In the genomic region with DNA sequence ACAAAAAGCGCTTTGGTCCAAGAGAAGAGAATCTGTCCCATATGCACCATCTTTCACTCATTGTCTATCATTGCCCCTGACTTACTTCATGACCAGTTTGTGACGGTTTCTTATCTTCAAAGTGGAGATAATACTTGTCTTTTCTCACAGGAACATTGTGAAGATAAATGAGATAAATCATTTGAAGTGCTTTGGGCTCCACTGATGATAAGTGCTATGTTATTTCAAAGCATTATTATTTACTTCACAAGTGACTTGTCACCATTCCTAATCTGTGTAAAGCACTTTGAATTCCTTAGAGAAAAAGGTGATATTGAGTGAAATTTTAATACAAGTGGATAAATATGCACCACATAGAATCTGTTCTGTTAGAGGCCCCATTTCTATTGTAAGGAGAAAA, we compare ENCODE assay signal across 21 cellular contexts.
DNase-seq lines count a peak whose midpoint lies in the region; ATAC-seq, FAIRE-seq and TF ChIP-seq lines count a peak whose summit lies in the region.
"Had no signal": no experiment of that assay in that cellular context is flagged by ENCODE, and none has a peak within 500 bp of the region (broad histone marks: within the 10 kb centered on the region; RNA-seq: fewer than 3 reads in every experiment).

No MANE protein-coding gene starts in this region.

- no peaks in the 10 kb centered on the region for H3K79me1 ChIP-seq in H1 (ENCODE audit: low read depth, low read length)

- 0 out of 7 replicates have a peak, but pooled peaks cover 0 to 1% (median 0%) of the 10 kb centered on the region in 4 experiments for H3K4me1 ChIP-seq in H1 (replicated peaks in 1 of 4; ENCODE audit: control insufficient read depth in 3 of 4, insufficient read depth in 4 of 4, low read length in 3 of 4)
- H3K4me1 ChIP-seq: A549; BLaER1 treated with 17β-estradiol and CSF1 and Interleukin-3, amounts not matched to agents 10 nM and 100 nM; Caco-2 had no signal

- H3K27me3 ChIP-seq in H1 (replicated peaks in 1 of 4; ENCODE audit: control insufficient read depth in 3 of 4, extremely low read depth in 1 of 4, insufficient read depth in 3 of 4, low read length in 3 of 4) = no peaks in the 10 kb centered on the region
- H3K27me3 ChIP-seq in neural cell (ENCODE audit: insufficient read depth, low read depth, low read length) = no peaks in the 10 kb centered on the region
- H3K27me3 ChIP-seq: BLaER1 treated with 17β-estradiol and CSF1 and Interleukin-3, amounts not matched to agents 10 nM and 100 nM had no signal

- H3K4me3 Mint-ChIP-seq in activated CD4-positive, alpha-beta memory T cell treated with anti-CD3 and anti-CD28 coated beads, Interleukin-2, amount 10 ng/mL, durations not matched to agents 7 days and 5 days = no peak overlapping the region
- H3K4me3 Mint-ChIP-seq: B cell; CD4-positive, alpha-beta T cell; CD8-positive, alpha-beta T cell had no signal

- no peak overlapping the region for H3K18ac ChIP-seq in H1 (ENCODE audit: extremely low read depth, low read length)

- no peak overlapping the region for H2BK20ac ChIP-seq in H1 (ENCODE audit: low read length)

- H3K23me2 ChIP-seq in H1 (ENCODE audit: low read depth, low read length) = no peaks in the 10 kb centered on the region; the same call in 1 of the 2 replicates

- peaks cover 5% of the 10 kb centered on the region for H3K9me3 Mint-ChIP-seq in activated CD4-positive, alpha-beta memory T cell treated with anti-CD3 and anti-CD28 coated beads, Interleukin-2, amount 10 ng/mL, durations not matched to agents 7 days and 5 days

- DNase-seq in NCI-H2227 (lab: John Stamatoyannopoulos, UW; ENCODE audit: unreplicated experiment) (peak; percentile 14), H1 (ENCODE audit: low read depth in 1 of 2, low spot score in 2 of 2) (no peak), sciatic nerve (ENCODE audit: low spot score) (no peak)
- DNase-seq in activated CD4-positive, alpha-beta memory T cell treated with anti-CD3 and anti-CD28 coated beads, Interleukin-2, amount 10 ng/mL, durations not matched to agents 7 days and 5 days = no peak
- DNase-seq: AML-193; Caco-2; Calu3; CD4-positive, alpha-beta T cell; CD8-positive, alpha-beta T cell; DMS79 treated with DMSO at 0.1 percent for 48 hours; GF-D8 had no signal

- H4K8ac ChIP-seq in H1 (ENCODE audit: extremely low read depth, insufficient read depth, low read length) = no peak overlapping the region

- TF ChIP-seq POLR2A in H1 (IDR thresholded peaks at IDR 0.05; ENCODE audit: control extremely low read depth in 1 of 2, low read depth in 2 of 2, low read length in 2 of 2) = no peak

- no peak overlapping the region for H3K56ac ChIP-seq in H1 (replicated peaks; ENCODE audit: insufficient read length, low read depth, low read length)

- H3K23ac ChIP-seq in H1 (ENCODE audit: insufficient read length) = no peak overlapping the region

- no peak overlapping the region for H3K4ac ChIP-seq in H1 (replicated peaks; ENCODE audit: insufficient read length, low read depth, low read length)

- no peak overlapping the region for H3K9ac ChIP-seq in H1 (replicated peaks in 1 of 4; ENCODE audit: extremely low read depth in 1 of 4, low read depth in 3 of 4, low read length in 3 of 4)
- no peak overlapping the region for H3K9ac ChIP-seq in neural cell (ENCODE audit: low read length)
- H3K9ac ChIP-seq: BLaER1 treated with 17β-estradiol and CSF1 and Interleukin-3, amounts not matched to agents 10 nM and 100 nM had no signal

- H2BK5ac ChIP-seq in H1 (ENCODE audit: low read depth, low read length) = no peak overlapping the region

- no peak for ATAC-seq in sciatic nerve
- ATAC-seq: A549; CD8-positive, alpha-beta T cell had no signal

- no peaks in the 10 kb centered on the region for H3K9me3 ChIP-seq in H1 (ENCODE audit: insufficient read depth in 2 of 2, low read depth in 1 of 2, low read length in 1 of 2)
- H3K9me3 ChIP-seq in neural cell (ENCODE audit: low read length) = no peaks in the 10 kb centered on the region
- H3K9me3 ChIP-seq: A549; BLaER1 treated with 17β-estradiol and CSF1 and Interleukin-3, amounts not matched to agents 10 nM and 100 nM; Caco-2 had no signal

- H3K4me3 ChIP-seq in H1 (ENCODE audit: extremely low read depth in 1 of 4, insufficient read depth in 2 of 4, low read depth in 3 of 4, low read length in 4 of 4) = no peak overlapping the region
- H3K4me3 ChIP-seq in neural cell (ENCODE audit: low read length) = no peak overlapping the region
- H3K4me3 ChIP-seq: A549; BLaER1 treated with 17β-estradiol and CSF1 and Interleukin-3, amounts not matched to agents 10 nM and 100 nM had no signal

- TF ChIP-seq RAD21 in H1 (IDR thresholded peaks at IDR 0.05 in 1 of 2, conservative IDR thresholded peaks at IDR 0.05 in 1 of 2; ENCODE audit: low read depth in 2 of 2, low read length in 2 of 2) (no peak), neural cell (conservative IDR thresholded peaks at IDR 0.05) (no peak)

- no peaks in the 10 kb centered on the region for H3K9me2 ChIP-seq in neural cell (ENCODE audit: insufficient read depth, low read length)

- H3K27ac ChIP-seq in H1 (ENCODE audit: low read depth, low read length) = no peak overlapping the region
- peak overlapping the region; percentile 46 for H3K27ac ChIP-seq in neural cell (ENCODE audit: low read length)
- H3K27ac ChIP-seq: 22Rv1; A549; BLaER1 treated with 17β-estradiol and CSF1 and Interleukin-3, amounts not matched to agents 10 nM and 100 nM; C4-2B had no signal

- no peak overlapping the region for H2BK120ac ChIP-seq in H1 (replicated peaks; ENCODE audit: low read depth, low read length)

- H3F3A ChIP-seq in neural cell (ENCODE audit: insufficient read depth, low read length, poor library complexity, severe bottlenecking) = no peaks in the 10 kb centered on the region

- FAIRE-seq in H1 (lab: Jason Lieb, UNC) = no peak
- FAIRE-seq: A549, D721Med, G401.6, GM12891, GM19239 had no signal

- intact Hi-C loops in sciatic nerve (cut with DNase I) = no loop called here

- H4K5ac ChIP-seq in H1 (ENCODE audit: insufficient read length, low read depth, low read length) = no peak overlapping the region

- H3K27me3 Mint-ChIP-seq in activated CD4-positive, alpha-beta memory T cell treated with anti-CD3 and anti-CD28 coated beads, Interleukin-2, amount 10 ng/mL, durations not matched to agents 7 days and 5 days = no peaks in the 10 kb centered on the region
- H3K27me3 Mint-ChIP-seq: B cell; CD4-positive, alpha-beta T cell had no signal

- no peak overlapping the region for H2AK5ac ChIP-seq in H1 (ENCODE audit: low read depth, low read length)

- H4K91ac ChIP-seq in H1 (replicated peaks; ENCODE audit: insufficient read length, low read length) = no peak overlapping the region

- no peaks in the 10 kb centered on the region for H3K4me1 Mint-ChIP-seq in activated CD4-positive, alpha-beta memory T cell treated with anti-CD3 and anti-CD28 coated beads, Interleukin-2, amount 10 ng/mL, durations not matched to agents 7 days and 5 days
- H3K4me1 Mint-ChIP-seq: B cell had no signal

- WGBS in H1 (ENCODE audit: extremely low coverage in 1 of 2, insufficient coverage in 1 of 2, insufficient read length in 1 of 2, insufficient replicate concordance in 2 of 2, low coverage in 1 of 2, low lambda C conversion rate in 2 of 2, missing lambda C conversion rate in 1 of 2), 2 experiments = 87% methylated on average over 2 of the region's 2 CpGs; no CpG with 5 or more reads in 1 of the 2 experiments

- H4K20me1 ChIP-seq in H1 (replicated peaks in 1 of 2; ENCODE audit: control insufficient read depth in 1 of 2, insufficient read depth in 2 of 2, low read length in 2 of 2) = no peaks in the 10 kb centered on the region
- no peaks in the 10 kb centered on the region for H4K20me1 ChIP-seq in neural cell (ENCODE audit: insufficient read depth)
- H4K20me1 ChIP-seq: BLaER1 treated with 17β-estradiol and CSF1 and Interleukin-3, amounts not matched to agents 10 nM and 100 nM had no signal

- H3K36me3 ChIP-seq in H1 (ENCODE audit: control insufficient read depth in 2 of 4, insufficient read depth in 4 of 4, low read length in 3 of 4) (no peaks in the 10 kb centered on the region), neural cell (ENCODE audit: insufficient read depth, low read length) (no peaks in the 10 kb centered on the region)
- H3K36me3 ChIP-seq: BLaER1 treated with 17β-estradiol and CSF1 and Interleukin-3, amounts not matched to agents 10 nM and 100 nM had no signal

- H3K4me2 ChIP-seq in H1 (ENCODE audit: insufficient read depth in 1 of 2, low read depth in 2 of 2, low read length in 2 of 2) = no peak overlapping the region
- no peak overlapping the region for H3K4me2 ChIP-seq in neural cell (ENCODE audit: low read length)
- H3K4me2 ChIP-seq: A549; BLaER1 treated with 17β-estradiol and CSF1 and Interleukin-3, amounts not matched to agents 10 nM and 100 nM had no signal

- TF ChIP-seq CTCF in H1 (IDR thresholded peaks at IDR 0.05; ENCODE audit: control extremely low read depth in 1 of 3, insufficient read depth in 1 of 3, low read depth in 1 of 3, low read length in 3 of 3) = no peak
- no peak for TF ChIP-seq CTCF in neural cell (IDR thresholded peaks at IDR 0.05; ENCODE audit: poor library complexity, severe bottlenecking)

- POLR2A ChIA-PET in H1 (lab: Charles Lee; ENCODE audit: partially characterized antibody) = no interaction called here
- POLR2A ChIA-PET in activated CD4-positive, alpha-beta memory T cell treated with anti-CD3 and anti-CD28 coated beads, Interleukin-2, amount 10 ng/mL, durations not matched to agents 7 days and 5 days (lab: Charles Lee) = no interaction called here

- H3K36me3 Mint-ChIP-seq in activated CD4-positive, alpha-beta memory T cell treated with anti-CD3 and anti-CD28 coated beads, Interleukin-2, amount 10 ng/mL, durations not matched to agents 7 days and 5 days (ENCODE audit: low read depth) = no peaks in the 10 kb centered on the region
- H3K36me3 Mint-ChIP-seq: CD8-positive, alpha-beta T cell had no signal

- H2AFZ ChIP-seq in H1 (ENCODE audit: low read length) = peak overlapping the region; percentile 23; the same call in 1 of the 2 replicates
- H2AFZ ChIP-seq in neural cell (ENCODE audit: low read depth, low read length) = no peak overlapping the region

- no peak overlapping the region for H2BK12ac ChIP-seq in H1 (ENCODE audit: low read depth, low read length)

- no peak overlapping the region for H3K27ac Mint-ChIP-seq in activated CD4-positive, alpha-beta memory T cell treated with anti-CD3 and anti-CD28 coated beads, Interleukin-2, amount 10 ng/mL, durations not matched to agents 7 days and 5 days
- H3K27ac Mint-ChIP-seq: B cell; CD4-positive, alpha-beta T cell; CD8-positive, alpha-beta T cell had no signal

- no peak overlapping the region for H3K14ac ChIP-seq in H1 (ENCODE audit: insufficient read length)

- TF ChIP-seq EP300 in H1 (IDR thresholded peaks at IDR 0.05; ENCODE audit: borderline replicate concordance in 1 of 2, low read depth in 2 of 2, low read length in 2 of 2) (no peak), neural cell (conservative IDR thresholded peaks at IDR 0.05; ENCODE audit: poor library complexity, severe bottlenecking) (peak; percentile 86)

- H2BK15ac ChIP-seq in H1 (ENCODE audit: low read length) = no peak overlapping the region

- H3K79me2 ChIP-seq in H1 (ENCODE audit: control insufficient read depth in 1 of 2, insufficient read depth in 2 of 2, low read length in 2 of 2) (no peaks in the 10 kb centered on the region), neural cell (replicated peaks; ENCODE audit: insufficient read depth, low read length) (no peaks in the 10 kb centered on the region)

- CTCF ChIA-PET in H1 (lab: Charles Lee; ENCODE audit: partially characterized antibody) = no interaction called here
- CTCF ChIA-PET in activated CD4-positive, alpha-beta memory T cell treated with anti-CD3 and anti-CD28 coated beads, Interleukin-2, amount 10 ng/mL, durations not matched to agents 7 days and 5 days (lab: Charles Lee) = interaction anchor here (0.5 kb wide), 1 partner anchor 825 kb away, joined by 3 read pairs; no protein-coding TSS in a partner anchor
